Comparison of ENCODE assay signal across 23 cellular contexts in the genomic region with DNA sequence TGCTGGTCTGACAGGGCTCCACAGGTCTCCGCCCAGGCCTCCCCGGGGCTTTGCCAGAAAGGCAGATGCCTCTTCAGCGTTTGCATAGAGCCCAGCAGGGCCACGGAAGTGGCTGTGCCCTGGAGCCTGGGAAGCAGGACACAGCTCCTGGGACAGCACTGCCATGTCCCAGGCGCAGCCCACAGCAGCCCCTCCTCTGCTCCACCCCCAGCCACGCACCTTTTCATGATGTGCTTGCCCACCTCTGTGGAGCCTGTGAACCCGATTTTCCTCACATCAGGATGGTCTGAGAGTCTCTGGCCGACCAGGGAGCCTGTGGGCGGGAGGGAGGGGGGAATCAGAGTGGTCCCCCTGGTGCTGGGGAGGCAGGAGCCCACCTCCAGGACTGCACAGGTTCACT. TPM values are rescaled to one million over a fixed set of nuclear protein-coding genes. Genes with fewer than 3 reads are reported as not detected.
A peak's percentile ranks its signal among the peaks of the same experiment; 100 is the strongest.
DNase-seq lines count a peak whose midpoint lies in the region; ATAC-seq and TF ChIP-seq lines count a peak whose summit lies in the region.
"Had no signal": no experiment of that assay in that cellular context is flagged by ENCODE, and none has a peak within 500 bp of the region (broad histone marks: within the 10 kb centered on the region; RNA-seq: fewer than 3 reads in every experiment).

No MANE protein-coding gene starts in this region.

- TF ChIP-seq CTCF in coronary artery (IDR thresholded peaks at IDR 0.05) (no peak), ovary (IDR thresholded peaks at IDR 0.05) (no peak), upper lobe of left lung (IDR thresholded peaks at IDR 0.05) (no peak), MCF 10A (IDR thresholded peaks at IDR 0.05; ENCODE audit: unreplicated experiment) (no peak)

- H3K27me3 Mint-ChIP-seq in activated T-cell treated with anti-CD3 and anti-CD28 coated beads, Interleukin-2, amount 50 U/mL, for 4 hours (ENCODE audit: low read depth): peaks cover 10% of the 10 kb centered on the region
- no peaks in the 10 kb centered on the region for H3K27me3 Mint-ChIP-seq in MCF 10A (ENCODE audit: insufficient read depth, unreplicated experiment)
- H3K27me3 Mint-ChIP-seq: activated CD8-positive, alpha-beta T cell treated with anti-CD3 and anti-CD28 coated beads for 36 hours had no signal

- WGBS in ovary, 3 donors: 71 to 83% (median 77%) methylated on average over 9 of the region's 9 CpGs
- WGBS in upper lobe of left lung, 2 donors: 73 to 76% methylated on average over 4 to 9 of the region's 9 CpGs

- H3K36me3 ChIP-seq in ovary (no peaks in the 10 kb centered on the region), upper lobe of left lung (no peaks in the 10 kb centered on the region)
- H3K36me3 ChIP-seq: brain microvascular endothelial cell, SJCRH30 had no signal

- H3K4me1 ChIP-seq in ovary (ENCODE audit: insufficient read depth) (no peaks in the 10 kb centered on the region), upper lobe of left lung (no peaks in the 10 kb centered on the region)
- H3K4me1 ChIP-seq: SJCRH30 had no signal

- CTCF ChIA-PET in MCF 10A (lab: Yijun Ruan, JAX): no interaction called here

- no TSS peak for BruUV-seq in MCF 10A (replicated peaks; lab: Mats Ljungman, UMichigan)

- H3K27ac Mint-ChIP-seq in MCF 10A (ENCODE audit: low read depth, unreplicated experiment): no peak overlapping the region
- H3K27ac Mint-ChIP-seq: activated CD8-positive, alpha-beta T cell treated with anti-CD3 and anti-CD28 coated beads for 36 hours had no signal

- POLR2A ChIA-PET in MCF 10A (lab: Yijun Ruan, JAX): no interaction called here

- TF ChIP-seq EP300 in ovary (IDR thresholded peaks at IDR 0.05) (no peak), upper lobe of left lung (IDR thresholded peaks at IDR 0.05) (no peak)

- H3K4me3 Mint-ChIP-seq in activated T-cell treated with anti-CD3 and anti-CD28 coated beads, Interleukin-2, amount 50 U/mL, for 4 hours: no peak overlapping the region
- H3K4me3 Mint-ChIP-seq in MCF 10A (ENCODE audit: unreplicated experiment): no peak overlapping the region
- H3K4me3 Mint-ChIP-seq: activated CD8-positive, alpha-beta T cell treated with anti-CD3 and anti-CD28 coated beads for 36 hours had no signal

- no peaks in the 10 kb centered on the region for H3K36me3 Mint-ChIP-seq in activated T-cell treated with anti-CD3 and anti-CD28 coated beads, Interleukin-2, amount 50 U/mL, for 4 hours (ENCODE audit: insufficient read depth)
- H3K36me3 Mint-ChIP-seq in MCF 10A (ENCODE audit: insufficient read depth, unreplicated experiment): no peaks in the 10 kb centered on the region

- H3K4me3 ChIP-seq in coronary artery: no peak overlapping the region
- H3K4me3 ChIP-seq in ovary: no peak overlapping the region
- H3K4me3 ChIP-seq in upper lobe of left lung: no peak overlapping the region
- H3K4me3 ChIP-seq: lung, SJCRH30 had no signal

- H3K9me3 Mint-ChIP-seq in activated T-cell treated with anti-CD3 and anti-CD28 coated beads, Interleukin-2, amount 50 U/mL, for 4 hours: no peaks in the 10 kb centered on the region
- H3K9me3 Mint-ChIP-seq in MCF 10A (ENCODE audit: unreplicated experiment): no peaks in the 10 kb centered on the region
- H3K9me3 Mint-ChIP-seq: activated CD8-positive, alpha-beta T cell treated with anti-CD3 and anti-CD28 coated beads for 36 hours had no signal

- H3K9me3 ChIP-seq in ovary: no peaks in the 10 kb centered on the region
- H3K9me3 ChIP-seq in upper lobe of left lung: no peaks in the 10 kb centered on the region
- H3K9me3 ChIP-seq: SJCRH30 had no signal

- DNase-seq in activated T-cell treated with anti-CD3 and anti-CD28 coated beads, Interleukin-2, amount 50 U/mL, for 1 hour: peak; percentile 3
- no peak for DNase-seq in activated T-cell treated with anti-CD3 and anti-CD28 coated beads, Interleukin-2, amount 50 U/mL, for 4 hours
- peak; percentile 55 for DNase-seq in coronary artery (ENCODE audit: low spot score)
- DNase-seq in ovary: peak in 3 of 5 donors; percentile 4 to 13 (median 12)
- DNase-seq in upper lobe of left lung: peak; percentile 16 to 38
- no peak for DNase-seq in G401 (ENCODE audit: low spot score)
- DNase-seq in MCF 10A (ENCODE audit: unreplicated experiment): no peak
- DNase-seq: activated CD8-positive, alpha-beta T cell treated with anti-CD3 and anti-CD28 coated beads for 36 hours; activated gamma-delta T cell treated with Interleukin-2 at 50 U/mL for 16 hours; brain microvascular endothelial cell; DMS53; GF-D8; GOT3; Kasumi-1; NCI-H2171; NCI-H526 treated with DMSO at 0.1 percent for 48 hours; retina; stimulated activated CD4-positive, alpha-beta T cell treated with anti-CD3 and anti-CD28 coated beads, Interleukin-4, amount 100 ng/mL, for 4 hours; stimulated activated naive CD4-positive, alpha-beta T cell treated with Interleukin-2 at 50 U/mL for 16 hours had no signal

- H3K27ac ChIP-seq in coronary artery (no peak overlapping the region), ovary (no peak overlapping the region), upper lobe of left lung (no peak overlapping the region)
- H3K27ac ChIP-seq: brain microvascular endothelial cell, SJCRH30 had no signal

- in situ Hi-C loops in G401 (cut with HindIII; ENCODE audit: low sequenced_read_pairs): no loop called here

- no peak for ATAC-seq in activated T-cell treated with anti-CD3 and anti-CD28 coated beads, Interleukin-2, amount 50 U/mL, for 4 hours
- ATAC-seq in upper lobe of left lung (ENCODE audit: low FRiP score in 2 of 2) (no peak), HG02970 (IDR thresholded peaks at IDR 0.05; ENCODE audit: low FRiP score, unreplicated experiment) (no peak)
- ATAC-seq: activated CD4-positive, CD25-positive, alpha-beta regulatory T cell treated with anti-CD3 and anti-CD28 coated beads, Interleukin-2, amount 50 U/mL, for 24 hours; activated CD8-positive, alpha-beta T cell treated with anti-CD3 and anti-CD28 coated beads for 36 hours had no signal

- no peak for TF ChIP-seq POLR2A in ovary (IDR thresholded peaks at IDR 0.05)
- TF ChIP-seq POLR2A in upper lobe of left lung (IDR thresholded peaks at IDR 0.05): no peak

- no peaks in the 10 kb centered on the region for H3K27me3 ChIP-seq in ovary
- H3K27me3 ChIP-seq in upper lobe of left lung: no peaks in the 10 kb centered on the region
- H3K27me3 ChIP-seq: brain microvascular endothelial cell, SJCRH30 had no signal

- H3K4me1 Mint-ChIP-seq in activated T-cell treated with anti-CD3 and anti-CD28 coated beads, Interleukin-2, amount 50 U/mL, for 4 hours (ENCODE audit: low read depth): no peaks in the 10 kb centered on the region
- peaks cover 11% of the 10 kb centered on the region for H3K4me1 Mint-ChIP-seq in MCF 10A (ENCODE audit: insufficient read depth, unreplicated experiment)

- intact Hi-C loops in ovary (cut with DNase I) (no loop called here), MCF 10A (cut with micrococcal nuclease) (no loop called here)

RNA-seq across cellular contexts. Expression of a gene that starts 33.9 kb away (rescaled TPM):
- total RNA-seq in activated T-cell treated with anti-CD3 and anti-CD28 coated beads, Interleukin-2, amount 50 U/mL, for 4 hours: 10 to 100 TPM; 23.6 to 28.1 (median 25.4) TPM
- total RNA-seq in ovary (100 to 1,000 TPM in 1 of 7 donors, 10 to 100 TPM in 6; 58.1 to 107 (median 85.9) TPM), upper lobe of left lung (10 to 100 TPM; 17.1 to 40.1 (median 32.3) TPM), MCF 10A (2022) (34.9 and 43.2 TPM in 2 replicates)
- 10 to 100 TPM; 58.5 to 70.6 TPM for polyA plus RNA-seq in ovary
- 28.9 and 42.9 TPM in 2 replicates for total RNA-seq in G401 (2014; rRNA removed; shearing (Covaris generic))

Comparison
In these comparisons a context has a peak if more than half of its experiments do, and no peak if none do; other contexts are left out.
1. DNase-seq: peak in activated T-cell treated with anti-CD3 and anti-CD28 coated beads, Interleukin-2, amount 50 U/mL, for 1 hour (single experiment), coronary artery (single experiment), ovary (3 of 5) and upper lobe of left lung (2 of 2); none in activated T-cell treated with anti-CD3 and anti-CD28 coated beads, Interleukin-2, amount 50 U/mL, for 4 hours (single experiment), G401 (single experiment) and MCF 10A (single experiment).